9 cellular contexts compared by ENCODE assay signal in the genomic region with DNA sequence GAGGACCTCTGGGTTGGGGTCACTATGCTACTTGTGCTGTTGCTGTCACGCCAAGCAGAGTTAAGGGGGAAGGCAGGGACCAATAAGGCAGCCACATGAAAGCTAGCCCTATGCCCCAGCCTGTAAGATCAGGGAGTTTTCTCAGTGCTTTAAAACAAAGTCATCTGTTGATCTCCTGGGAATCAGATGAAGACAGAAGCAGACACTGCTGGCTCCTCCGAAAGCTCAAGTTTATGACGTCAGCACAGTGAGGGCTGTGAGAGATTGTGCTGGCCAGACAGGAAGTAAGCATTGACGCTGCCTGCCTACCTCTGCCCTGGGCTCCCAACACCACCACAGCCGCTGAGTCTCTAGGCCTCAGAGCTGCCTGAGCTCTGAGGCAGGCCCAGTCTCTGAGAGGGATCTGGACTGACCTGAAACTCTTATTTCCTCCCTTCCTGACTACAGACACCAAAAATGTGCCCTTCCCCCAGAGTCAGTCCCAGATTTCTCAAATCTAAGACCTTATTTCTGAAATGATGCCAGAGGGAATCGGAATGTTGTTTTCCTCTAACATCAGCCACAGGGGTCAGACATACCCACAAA.
DNase-seq lines count a peak whose midpoint lies in the region; ATAC-seq and TF ChIP-seq lines count a peak whose summit lies in the region.
"Had no signal": no experiment of that assay in that cellular context is flagged by ENCODE, and none has a peak within 500 bp of the region (broad histone marks: within the 10 kb centered on the region; RNA-seq: fewer than 3 reads in every experiment).

No MANE protein-coding gene starts in this region.

- no peaks in the 10 kb centered on the region for H3K9me3 Mint-ChIP-seq in T-helper 2 cell treated with Interferon-gamma antibody and Interleukin-4, amounts not matched to agents 5 μg/mL and 100 μg/mL, for 36 hours
- H3K9me3 Mint-ChIP-seq in memory B cell = no peaks in the 10 kb centered on the region

- TF ChIP-seq CTCF in body of pancreas (IDR thresholded peaks at IDR 0.05) = no peak

- H3K27ac ChIP-seq in body of pancreas = peak overlapping the region in 2 of 4 donors; percentile 24 to 31
- H3K27ac ChIP-seq: 22Rv1 had no signal

- H3K36me3 ChIP-seq in body of pancreas (replicated peaks in 1 of 2; ENCODE audit: insufficient read depth in 1 of 2, low read depth in 2 of 2) (no peaks in the 10 kb centered on the region), MG63 (peaks cover 2% of the 10 kb centered on the region; the same call in 1 of the 2 replicates)

- H3K4me3 ChIP-seq in body of pancreas (no peak overlapping the region), MG63 (no peak overlapping the region)

- no peak for TF ChIP-seq POLR2A in body of pancreas (IDR thresholded peaks at IDR 0.05)

- peak overlapping the region; percentile 78 for H3K27ac Mint-ChIP-seq in T-helper 2 cell treated with Interferon-gamma antibody and Interleukin-4, amounts not matched to agents 5 μg/mL and 100 μg/mL, for 36 hours
- H3K27ac Mint-ChIP-seq in memory B cell = no peak overlapping the region

- H3K4me1 Mint-ChIP-seq in T-helper 2 cell treated with Interferon-gamma antibody and Interleukin-4, amounts not matched to agents 5 μg/mL and 100 μg/mL, for 36 hours (ENCODE audit: low read depth) = peaks cover 32% of the 10 kb centered on the region
- peaks cover 5% of the 10 kb centered on the region for H3K4me1 Mint-ChIP-seq in memory B cell

- H3K4me3 Mint-ChIP-seq in T-helper 2 cell treated with Interferon-gamma antibody and Interleukin-4, amounts not matched to agents 5 μg/mL and 100 μg/mL, for 36 hours = peak overlapping the region; percentile 14
- H3K4me3 Mint-ChIP-seq in memory B cell = no peak overlapping the region

- no peaks in the 10 kb centered on the region for H3K4me1 ChIP-seq in body of pancreas

- WGBS in body of pancreas, 2 donors = 90 to 93% methylated on average over 4 to 6 of the region's 6 CpGs

- no peaks in the 10 kb centered on the region for H3K27me3 ChIP-seq in body of pancreas
- H3K27me3 ChIP-seq in MG63 = no peaks in the 10 kb centered on the region

- peak; percentile 76 for ATAC-seq in body of pancreas
- ATAC-seq in memory B cell (ENCODE audit: low read depth) = peak; percentile 74

- H3K9me3 ChIP-seq in body of pancreas (no peaks in the 10 kb centered on the region), MG63 (no peaks in the 10 kb centered on the region)

- intact Hi-C loops in body of pancreas (cut with DNase I) = no loop called here

- no peaks in the 10 kb centered on the region for H3K36me3 Mint-ChIP-seq in T-helper 2 cell treated with Interferon-gamma antibody and Interleukin-4, amounts not matched to agents 5 μg/mL and 100 μg/mL, for 36 hours (ENCODE audit: low read depth)
- peaks cover 29% of the 10 kb centered on the region for H3K36me3 Mint-ChIP-seq in memory B cell

- no peaks in the 10 kb centered on the region for H3K27me3 Mint-ChIP-seq in T-helper 2 cell treated with Interferon-gamma antibody and Interleukin-4, amounts not matched to agents 5 μg/mL and 100 μg/mL, for 36 hours (ENCODE audit: low read depth)
- H3K27me3 Mint-ChIP-seq in memory B cell = no peaks in the 10 kb centered on the region

- DNase-seq in DMS53 (lab: John Stamatoyannopoulos, UW) = peak; percentile 45
- no peak for DNase-seq in DMS53 treated with DMSO at 0.1 percent for 48 hours (lab: John Stamatoyannopoulos, UW; ENCODE audit: unreplicated experiment)
- peak; percentile 62 for DNase-seq in T-helper 2 cell treated with Interferon-gamma antibody and Interleukin-4, amounts not matched to agents 5 μg/mL and 100 μg/mL, for 36 hours (ENCODE audit: low spot score)
- DNase-seq in body of pancreas = peak; percentile 17 to 55 (median 43)
- no peak for DNase-seq in memory B cell (ENCODE audit: low spot score in 2 of 2)
- peak; percentile 59 for DNase-seq in stimulated activated CD8-positive, alpha-beta memory T cell treated with anti-CD3 and anti-CD28 coated beads, Interleukin-4, amount 100 ng/mL, for 48 hours
- no peak for DNase-seq in NCI-H1694 (lab: John Stamatoyannopoulos, UW)
- no peak for DNase-seq in MG63

Comparison
In these comparisons a context has a peak if more than half of its experiments do, and no peak if none do; other contexts are left out.
1. DNase-seq: peak in DMS53 (single experiment), T-helper 2 cell treated with Interferon-gamma antibody and Interleukin-4, amounts not matched to agents 5 μg/mL and 100 μg/mL, for 36 hours (single experiment), body of pancreas (4 of 4) and stimulated activated CD8-positive, alpha-beta memory T cell treated with anti-CD3 and anti-CD28 coated beads, Interleukin-4, amount 100 ng/mL, for 48 hours (single experiment); none in DMS53 treated with DMSO at 0.1 percent for 48 hours (single experiment), memory B cell (0 of 2), NCI-H1694 (single experiment) and MG63 (single experiment).